Comparison of ENCODE assay signal across 8 cellular contexts in the genomic region with DNA sequence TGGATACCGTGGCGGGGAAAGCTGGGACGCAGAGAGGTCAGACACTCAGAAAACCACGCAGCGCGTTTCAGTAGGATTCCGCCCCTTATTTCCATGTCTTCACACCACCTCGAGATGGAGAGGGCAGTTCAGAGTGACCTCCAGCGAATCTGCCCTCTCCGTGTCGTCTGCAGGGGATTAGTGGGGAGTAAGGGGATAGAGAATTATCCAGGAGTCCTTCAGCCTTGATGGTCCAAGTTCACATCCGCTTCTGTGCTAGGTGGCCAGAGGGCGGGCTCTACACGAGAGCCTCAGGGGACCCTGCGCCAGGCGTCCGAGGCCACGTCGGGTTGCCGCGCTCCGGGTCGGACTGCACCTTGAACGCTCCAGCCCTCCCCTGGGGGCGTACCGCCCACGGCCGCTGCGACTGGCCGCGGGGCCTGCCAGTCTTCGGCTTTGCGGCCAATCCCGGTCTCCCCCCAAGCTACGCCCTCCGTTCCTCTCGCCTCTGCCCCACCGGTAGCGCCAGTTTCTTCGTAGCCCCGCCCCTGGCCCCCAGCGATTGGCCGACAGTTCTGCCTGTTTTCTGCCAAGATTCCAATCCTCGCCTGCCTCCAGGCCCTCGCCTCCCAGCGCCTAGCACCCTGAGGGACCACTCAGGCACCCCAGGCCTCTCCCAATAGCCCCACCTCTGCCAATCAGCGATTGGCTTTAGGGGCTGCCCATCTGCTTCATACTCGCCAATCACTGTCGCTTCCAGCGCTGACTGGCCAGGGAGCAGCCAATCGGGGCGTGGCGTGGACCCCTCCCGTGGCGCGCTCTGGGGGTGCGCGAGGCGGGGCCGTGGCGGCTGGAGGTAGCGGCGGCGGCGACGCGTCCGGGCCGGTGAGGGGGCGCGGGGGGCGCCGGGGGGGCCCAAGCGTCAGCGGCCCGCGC. TPM values are rescaled to one million over a fixed set of nuclear protein-coding genes. Genes with fewer than 3 reads are reported as not detected.
DNase-seq lines count a peak whose midpoint lies in the region; ATAC-seq and TF ChIP-seq lines count a peak whose summit lies in the region.

A gene with protein sequence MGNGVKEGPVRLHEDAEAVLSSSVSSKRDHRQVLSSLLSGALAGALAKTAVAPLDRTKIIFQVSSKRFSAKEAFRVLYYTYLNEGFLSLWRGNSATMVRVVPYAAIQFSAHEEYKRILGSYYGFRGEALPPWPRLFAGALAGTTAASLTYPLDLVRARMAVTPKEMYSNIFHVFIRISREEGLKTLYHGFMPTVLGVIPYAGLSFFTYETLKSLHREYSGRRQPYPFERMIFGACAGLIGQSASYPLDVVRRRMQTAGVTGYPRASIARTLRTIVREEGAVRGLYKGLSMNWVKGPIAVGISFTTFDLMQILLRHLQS (plus strand): TSS at position 812 of the 915 bp plus-strand sequence. CDS start 32,131 bp downstream, outside the sequence.

- no peaks in the 10 kb centered on the region for H3K36me3 Mint-ChIP-seq in activated CD4-positive, alpha-beta T cell treated with anti-CD3 and anti-CD28 coated beads, Interleukin-2, amount 10 ng/mL, durations not matched to agents 7 days and 5 days (ENCODE audit: low read depth)

- H3K36me3 ChIP-seq in BJ (ENCODE audit: control insufficient read depth, insufficient read depth, low read length): peaks cover 1% of the 10 kb centered on the region

- peaks cover 39% of the 10 kb centered on the region for H3K4me1 Mint-ChIP-seq in activated CD4-positive, alpha-beta T cell treated with anti-CD3 and anti-CD28 coated beads, Interleukin-2, amount 10 ng/mL, durations not matched to agents 7 days and 5 days

- no peaks in the 10 kb centered on the region for H3K27me3 Mint-ChIP-seq in activated CD4-positive, alpha-beta T cell treated with anti-CD3 and anti-CD28 coated beads, Interleukin-2, amount 10 ng/mL, durations not matched to agents 7 days and 5 days

- no peaks in the 10 kb centered on the region for H3K9me3 Mint-ChIP-seq in activated CD4-positive, alpha-beta T cell treated with anti-CD3 and anti-CD28 coated beads, Interleukin-2, amount 10 ng/mL, durations not matched to agents 7 days and 5 days

- CTCF ChIA-PET in BJ (lab: Yijun Ruan, JAX): interaction anchor here (0.6 to 2.1 kb wide), 6 partner anchors 9 to 583 kb away, joined by 3 to 14 read pairs (median 3); no protein-coding TSS in a partner anchor
- CTCF ChIA-PET in activated CD4-positive, alpha-beta T cell treated with anti-CD3 and anti-CD28 coated beads, Interleukin-2, amount 10 ng/mL, durations not matched to agents 7 days and 5 days (lab: Charles Lee): interaction anchor here (0.6 kb wide), 1 partner anchor 87 kb away, joined by 3 read pairs; no protein-coding TSS in a partner anchor

- peak within 1 kb of the TSS; percentile 91 for H3K27ac Mint-ChIP-seq in activated CD4-positive, alpha-beta T cell treated with anti-CD3 and anti-CD28 coated beads, Interleukin-2, amount 10 ng/mL, durations not matched to agents 7 days and 5 days

- POLR2A ChIA-PET in BJ (lab: Charles Lee): interaction anchor here (0.7 kb wide), 1 partner anchor 1203 kb away, joined by 3 read pairs; no protein-coding TSS in a partner anchor
- POLR2A ChIA-PET in activated CD4-positive, alpha-beta T cell treated with anti-CD3 and anti-CD28 coated beads, Interleukin-2, amount 10 ng/mL, durations not matched to agents 7 days and 5 days (lab: Charles Lee): no interaction called here

- H3K4me3 Mint-ChIP-seq in activated CD4-positive, alpha-beta T cell treated with anti-CD3 and anti-CD28 coated beads, Interleukin-2, amount 10 ng/mL, durations not matched to agents 7 days and 5 days: peak within 1 kb of the TSS; percentile 87

- peak; percentile 92 for ATAC-seq in GM19328 (IDR thresholded peaks at IDR 0.05; ENCODE audit: unreplicated experiment)
- ATAC-seq in HG03520 (IDR thresholded peaks at IDR 0.05; ENCODE audit: unreplicated experiment): peak; percentile 83
- ATAC-seq in left colon: peak; percentile 91

- peak within 1 kb of the TSS; percentile 56 to 94 for H3K27ac ChIP-seq in coronary artery

- H3K27me3 ChIP-seq in BJ (ENCODE audit: control insufficient read depth, insufficient read depth, low read length): no peaks in the 10 kb centered on the region

- TF ChIP-seq CTCF in BJ (IDR thresholded peaks at IDR 0.05; ENCODE audit: insufficient read depth, low read depth, low read length) (no peak), coronary artery (IDR thresholded peaks at IDR 0.05) (no peak)

- intact Hi-C loops in left colon (cut with DNase I, micrococcal nuclease): no loop called here

- H3K4me3 ChIP-seq in BJ (ENCODE audit: low read depth, low read length): peak within 1 kb of the TSS; percentile 88
- peak within 1 kb of the TSS; percentile 100 for H3K4me3 ChIP-seq in coronary artery

- DNase-seq in BJ (ENCODE audit: low read depth) (peak; percentile 99), NCI-H69 (lab: John Stamatoyannopoulos, UW) (peak; percentile 100), coronary artery (ENCODE audit: low spot score) (peak; percentile 100), left colon (peak; percentile 98 to 100)
- peak; percentile 99 for DNase-seq in activated CD4-positive, alpha-beta T cell treated with anti-CD3 and anti-CD28 coated beads, Interleukin-2, amount 10 ng/mL, durations not matched to agents 7 days and 5 days
- peak; percentile 99 for DNase-seq in stimulated activated CD4-positive, alpha-beta T cell treated with anti-CD3 and anti-CD28 coated beads, Interleukin-1b, Interleukin-23, amount 100 ng/mL, for 48 hours

RNA-seq across cellular contexts. Expression of the gene that starts here (rescaled TPM):
- polyA plus RNA-seq in BJ (2011; rRNA removed): 3.8 and 5.8 TPM in 2 replicates
- 3.5 and 4.6 TPM in 2 replicates for polyA minus RNA-seq in BJ (2011; rRNA and poly(A)+ RNA removed)
- total RNA-seq in activated CD4-positive, alpha-beta T cell treated with anti-CD3 and anti-CD28 coated beads, Interleukin-2, amount 10 ng/mL, durations not matched to agents 7 days and 5 days: 10 to 100 TPM; 20.6 to 22.2 TPM
- total RNA-seq in left colon: 1 to 10 TPM; 8.2 to 8.5 TPM

Comparison
In these comparisons a context has a peak if more than half of its experiments do, and no peak if none do; other contexts are left out.
1. Peak in every context shown above with its lines: DNase-seq, ATAC-seq, H3K4me3 ChIP-seq and H3K27ac ChIP-seq.